In the genomic region with DNA sequence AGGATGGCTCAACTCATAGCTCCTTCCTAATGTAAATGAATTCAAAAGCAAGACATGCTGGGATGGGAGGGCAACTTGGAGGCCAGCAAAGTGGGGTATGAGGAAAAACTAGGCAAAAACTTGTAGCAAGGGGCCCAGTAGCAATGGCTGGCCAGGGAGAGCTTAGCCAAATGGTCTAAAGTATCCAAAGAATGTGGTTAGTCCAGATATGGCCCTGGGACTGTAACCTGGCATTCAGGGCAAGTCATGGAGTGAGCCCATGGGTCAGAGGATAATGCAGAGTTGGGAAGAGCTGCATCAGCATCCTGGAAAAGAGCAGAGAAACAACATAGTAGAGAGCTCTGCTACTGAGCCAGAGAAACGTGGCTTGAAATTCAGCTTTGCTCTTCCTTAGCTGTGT, we compare ENCODE assay signal across 23 cellular contexts.
DNase-seq lines count a peak whose midpoint lies in the region; ATAC-seq and TF ChIP-seq lines count a peak whose summit lies in the region.
"Had no signal": no experiment of that assay in that cellular context is flagged by ENCODE, and none has a peak within 500 bp of the region (broad histone marks: within the 10 kb centered on the region; RNA-seq: fewer than 3 reads in every experiment).

No MANE protein-coding gene starts in this region.

- H3K27ac ChIP-seq in neural progenitor cell (no peak overlapping the region), mesenchymal stem cell (ENCODE audit: low read length, poor library complexity, severe bottlenecking) (no peak overlapping the region)
- H3K27ac ChIP-seq: 22Rv1, A549, BLaER1 had no signal

- ATAC-seq in GM19035 (IDR thresholded peaks at IDR 0.05; ENCODE audit: unreplicated experiment) (no peak), HG03175 (IDR thresholded peaks at IDR 0.05; ENCODE audit: unreplicated experiment) (no peak)
- ATAC-seq: A549; CD8-positive, alpha-beta T cell had no signal

- TF ChIP-seq CTCF in Caco-2 (IDR thresholded peaks at IDR 0.05; ENCODE audit: insufficient read depth in 1 of 2, low read depth in 1 of 2, low read length in 1 of 2, severe bottlenecking in 1 of 2, unreplicated experiment in 1 of 2) (no peak), neural progenitor cell (IDR thresholded peaks at IDR 0.05) (no peak)

- no peaks in the 10 kb centered on the region for H3K79me2 ChIP-seq in neural progenitor cell (ENCODE audit: low read depth)

- no peak overlapping the region for H2BK12ac ChIP-seq in mesenchymal stem cell (ENCODE audit: low read length in 2 of 2)

- H3K9ac ChIP-seq in neural progenitor cell (no peak overlapping the region), mesenchymal stem cell (ENCODE audit: low read length) (no peak overlapping the region)
- H3K9ac ChIP-seq: BLaER1 had no signal

- no peak for TF ChIP-seq RAD21 in Ishikawa (IDR thresholded peaks at IDR 0.05; ENCODE audit: low read depth)

- in situ Hi-C loops in ACHN (cut with HindIII; ENCODE audit: low pct_ligation_motif_present, low pct_unique_long_range_greater_than_20kb, low sequenced_read_pairs), result no loop called here

- peaks cover 9% of the 10 kb centered on the region for H3K4me1 Mint-ChIP-seq in Caco-2 (ENCODE audit: low read depth, unreplicated experiment)
- H3K4me1 Mint-ChIP-seq in neural progenitor cell, result peaks cover 5% of the 10 kb centered on the region
- H3K4me1 Mint-ChIP-seq: CD14-positive monocyte had no signal

- no peaks in the 10 kb centered on the region for H3K36me3 Mint-ChIP-seq in Caco-2 (ENCODE audit: insufficient read depth, unreplicated experiment)
- no peaks in the 10 kb centered on the region for H3K36me3 Mint-ChIP-seq in neural progenitor cell
- H3K36me3 Mint-ChIP-seq: CD14-positive monocyte; CD8-positive, alpha-beta T cell had no signal

- no peak overlapping the region for H2BK15ac ChIP-seq in mesenchymal stem cell (ENCODE audit: low read depth, poor library complexity, severe bottlenecking)

- H3K4me3 ChIP-seq in Caco-2 (ENCODE audit: low read depth, low read length) (no peak overlapping the region), neural progenitor cell (no peak overlapping the region), mesenchymal stem cell (ENCODE audit: insufficient read depth in 1 of 2, low read depth in 1 of 2, low read length in 2 of 2) (no peak overlapping the region)
- H3K4me3 ChIP-seq: A549, BLaER1 had no signal

- H3K27me3 Mint-ChIP-seq in Caco-2 (ENCODE audit: insufficient read depth, unreplicated experiment) (no peaks in the 10 kb centered on the region), neural progenitor cell (ENCODE audit: insufficient read depth, low read depth) (no peaks in the 10 kb centered on the region)
- H3K27me3 Mint-ChIP-seq: CD4-positive, alpha-beta T cell had no signal

- H3K4me2 ChIP-seq in neural progenitor cell (no peak overlapping the region), mesenchymal stem cell (ENCODE audit: low read length, poor library complexity, severe bottlenecking) (no peak overlapping the region)
- H3K4me2 ChIP-seq: A549, BLaER1 had no signal

- POLR2A ChIA-PET in Caco-2 (lab: Charles Lee), result no interaction called here

- H3K4ac ChIP-seq in mesenchymal stem cell (ENCODE audit: low read depth in 1 of 2, low read length in 2 of 2), result no peak overlapping the region

- no peak overlapping the region for H2BK5ac ChIP-seq in mesenchymal stem cell (ENCODE audit: low read depth, low read length, poor library complexity, severe bottlenecking)

- H2AFZ ChIP-seq in neural progenitor cell (replicated peaks), result peak overlapping the region; percentile 68
- no peak overlapping the region for H2AFZ ChIP-seq in mesenchymal stem cell (ENCODE audit: low read depth, low read length)

- H3K27ac Mint-ChIP-seq in Caco-2 (ENCODE audit: unreplicated experiment) (peak overlapping the region; percentile 61), neural progenitor cell (no peak overlapping the region)
- H3K27ac Mint-ChIP-seq: CD14-positive monocyte; CD4-positive, alpha-beta T cell; CD8-positive, alpha-beta T cell had no signal

- no TSS peak for BruUV-seq in Caco-2 (replicated peaks; lab: Mats Ljungman, UMichigan)

- no peaks in the 10 kb centered on the region for H3K9me3 ChIP-seq in Caco-2
- H3K9me3 ChIP-seq in neural progenitor cell (ENCODE audit: low read depth), result no peaks in the 10 kb centered on the region
- H3K9me3 ChIP-seq in mesenchymal stem cell (ENCODE audit: control insufficient read depth, low read length), result no peaks in the 10 kb centered on the region
- H3K9me3 ChIP-seq: A549, BE2C, BLaER1 had no signal

- H2BK120ac ChIP-seq in mesenchymal stem cell (ENCODE audit: low read depth, low read length), result no peak overlapping the region

- H2AK5ac ChIP-seq in mesenchymal stem cell (ENCODE audit: low read length, severe bottlenecking), result no peak overlapping the region

- DNase-seq in Caco-2 (peak; percentile 55 to 62), islet precursor cell (peak; percentile 79), neural progenitor cell (ENCODE audit: low spot score) (no peak), mesenchymal stem cell (no peak), ACHN (no peak)
- DNase-seq: BE2C; C1 segment of cervical spinal cord; CD4-positive, alpha-beta T cell; CD8-positive, alpha-beta T cell; DMS 273 treated with DMSO at 0.1 percent for 48 hours; DMS153; DMS53; DMS79; DND-41; EL; GF-D8 had no signal

- H3K36me3 ChIP-seq in Caco-2 (ENCODE audit: control insufficient read depth, insufficient read depth, low read length) (no peaks in the 10 kb centered on the region), neural progenitor cell (no peaks in the 10 kb centered on the region), mesenchymal stem cell (ENCODE audit: control insufficient read depth in 1 of 2, insufficient read depth in 2 of 2, low read depth in 1 of 2, low read length in 2 of 2) (no peaks in the 10 kb centered on the region)
- H3K36me3 ChIP-seq: BE2C, BLaER1 had no signal

- no peaks in the 10 kb centered on the region for H3F3A ChIP-seq in neural progenitor cell (ENCODE audit: low read depth)

- H4K20me1 ChIP-seq in neural progenitor cell (ENCODE audit: low read depth), result no peaks in the 10 kb centered on the region
- H4K20me1 ChIP-seq: BLaER1 had no signal

- CTCF ChIA-PET in Caco-2 (lab: Charles Lee), result no interaction called here

- H4K8ac ChIP-seq in mesenchymal stem cell (ENCODE audit: low read length), result no peak overlapping the region

- no peak overlapping the region for H4K91ac ChIP-seq in mesenchymal stem cell (ENCODE audit: low read length)

- WGBS in mesenchymal stem cell, result 20% methylated on average over 1 of the region's 1 CpG

- no peak overlapping the region for H3K23ac ChIP-seq in mesenchymal stem cell (ENCODE audit: low read length in 2 of 2)

- H3K18ac ChIP-seq in mesenchymal stem cell (ENCODE audit: low read depth in 1 of 2, low read length in 2 of 2), result no peak overlapping the region

- H3K4me1 ChIP-seq in Caco-2 (peaks cover 16% of the 10 kb centered on the region), neural progenitor cell (peaks cover 22% of the 10 kb centered on the region), mesenchymal stem cell (ENCODE audit: control insufficient read depth, insufficient read depth, low read depth, low read length) (no peaks in the 10 kb centered on the region)
- H3K4me1 ChIP-seq: A549, BE2C, BLaER1 had no signal

- peaks cover 11% of the 10 kb centered on the region for H3K9me3 Mint-ChIP-seq in Caco-2 (ENCODE audit: unreplicated experiment)
- H3K9me3 Mint-ChIP-seq in neural progenitor cell, result peaks cover 2% of the 10 kb centered on the region
- H3K9me3 Mint-ChIP-seq: CD4-positive, alpha-beta T cell; CD8-positive, alpha-beta T cell had no signal

- intact Hi-C loops in Caco-2 (cut with micrococcal nuclease; ENCODE audit: unreplicated experiment), result no loop called here

- TF ChIP-seq EP300 in Ishikawa (IDR thresholded peaks at IDR 0.05; ENCODE audit: borderline replicate concordance), result no peak

- no peak overlapping the region for H3K14ac ChIP-seq in mesenchymal stem cell (ENCODE audit: low read length in 2 of 2)

- H3K79me1 ChIP-seq in mesenchymal stem cell (replicated peaks; ENCODE audit: low read length, poor library complexity, severe bottlenecking), result no peaks in the 10 kb centered on the region

- H3K27me3 ChIP-seq in Caco-2 (replicated peaks; ENCODE audit: control insufficient read depth, insufficient read depth, low read length) (no peaks in the 10 kb centered on the region), neural progenitor cell (no peaks in the 10 kb centered on the region), mesenchymal stem cell (ENCODE audit: control insufficient read depth in 1 of 2, insufficient read depth in 1 of 2, low read length in 2 of 2) (no peaks in the 10 kb centered on the region)
- H3K27me3 ChIP-seq: BLaER1 had no signal

- peak overlapping the region; percentile 28 for H3K4me3 Mint-ChIP-seq in Caco-2 (ENCODE audit: unreplicated experiment)
- H3K4me3 Mint-ChIP-seq in neural progenitor cell, result no peak overlapping the region
- H3K4me3 Mint-ChIP-seq: CD14-positive monocyte; CD4-positive, alpha-beta T cell; CD8-positive, alpha-beta T cell had no signal

TF ChIP-seq in Ishikawa, 13 proteins besides CTCF, POLR2A, EP300 and RAD21:
- TF ChIP-seq ZBTB7A (IDR thresholded peaks at IDR 0.05; ENCODE audit: low read depth), result no peak
- peak; percentile 72 for TF ChIP-seq TEAD4 (IDR thresholded peaks at IDR 0.05)

Comparison
In these comparisons a context has a peak if more than half of its experiments do, and no peak if none do; other contexts are left out.
1. DNase-seq: peak in Caco-2 (2 of 2) and islet precursor cell (single experiment); none in neural progenitor cell (single experiment), mesenchymal stem cell (single experiment) and ACHN (single experiment).